Comparison of ENCODE assay signal across 13 cellular contexts in the genomic region with DNA sequence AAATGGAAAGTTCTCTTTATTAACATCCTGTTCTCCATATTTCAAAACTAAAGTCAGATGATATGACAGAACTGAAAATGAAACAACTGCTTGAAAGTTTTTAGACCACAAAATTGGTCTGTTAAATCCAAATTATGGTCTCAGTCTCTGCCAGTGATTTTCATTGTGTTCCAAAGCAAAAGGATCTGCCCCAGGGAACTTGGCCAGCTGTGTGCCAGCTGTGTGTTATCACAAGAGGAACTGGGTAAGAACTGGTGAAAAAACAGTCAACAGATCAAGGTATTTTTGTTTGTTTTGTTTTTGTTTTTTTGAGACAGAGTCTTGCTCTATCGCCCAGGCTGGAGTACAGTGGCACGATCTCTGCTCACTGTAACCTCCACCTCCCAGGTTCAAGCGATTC.
DNase-seq lines count a peak whose midpoint lies in the region; ATAC-seq lines count a peak whose summit lies in the region.
"Had no signal": no experiment of that assay in that cellular context is flagged by ENCODE, and none has a peak within 500 bp of the region (broad histone marks: within the 10 kb centered on the region; RNA-seq: fewer than 3 reads in every experiment).

No MANE protein-coding gene starts in this region.

- no peak overlapping the region for H3K27ac Mint-ChIP-seq in activated naive CD8-positive, alpha-beta T cell treated with anti-CD3 and anti-CD28 coated beads, Interleukin-2, amount 10 ng/mL, durations not matched to agents 7 days and 5 days
- H3K27ac Mint-ChIP-seq in activated naive CD8-positive, alpha-beta T cell treated with anti-CD3 and anti-CD28 coated beads, Interleukin-2, amount 50 U/mL, for 24 hours = no peak overlapping the region

- POLR2A ChIA-PET in activated naive CD8-positive, alpha-beta T cell treated with anti-CD3 and anti-CD28 coated beads, Interleukin-2, amount 10 ng/mL, durations not matched to agents 7 days and 5 days (lab: Charles Lee) = no interaction called here

- peak overlapping the region; percentile 12 for H3K4me3 Mint-ChIP-seq in activated naive CD8-positive, alpha-beta T cell treated with anti-CD3 and anti-CD28 coated beads, Interleukin-2, amount 10 ng/mL, durations not matched to agents 7 days and 5 days
- no peak overlapping the region for H3K4me3 Mint-ChIP-seq in activated naive CD8-positive, alpha-beta T cell treated with anti-CD3 and anti-CD28 coated beads, Interleukin-2, amount 50 U/mL, for 24 hours

- in situ Hi-C loops in G401 (cut with HindIII; ENCODE audit: low sequenced_read_pairs) = no loop called here

- no peaks in the 10 kb centered on the region for H3K9me3 Mint-ChIP-seq in activated naive CD8-positive, alpha-beta T cell treated with anti-CD3 and anti-CD28 coated beads, Interleukin-2, amount 10 ng/mL, durations not matched to agents 7 days and 5 days
- H3K9me3 Mint-ChIP-seq in activated naive CD8-positive, alpha-beta T cell treated with anti-CD3 and anti-CD28 coated beads, Interleukin-2, amount 50 U/mL, for 24 hours = no peaks in the 10 kb centered on the region

- peaks cover 9% of the 10 kb centered on the region for H3K4me1 Mint-ChIP-seq in activated naive CD8-positive, alpha-beta T cell treated with anti-CD3 and anti-CD28 coated beads, Interleukin-2, amount 10 ng/mL, durations not matched to agents 7 days and 5 days
- peaks cover 5% of the 10 kb centered on the region for H3K4me1 Mint-ChIP-seq in activated naive CD8-positive, alpha-beta T cell treated with anti-CD3 and anti-CD28 coated beads, Interleukin-2, amount 50 U/mL, for 24 hours

- no peaks in the 10 kb centered on the region for H3K27me3 Mint-ChIP-seq in activated naive CD8-positive, alpha-beta T cell treated with anti-CD3 and anti-CD28 coated beads, Interleukin-2, amount 10 ng/mL, durations not matched to agents 7 days and 5 days
- no peaks in the 10 kb centered on the region for H3K27me3 Mint-ChIP-seq in activated naive CD8-positive, alpha-beta T cell treated with anti-CD3 and anti-CD28 coated beads, Interleukin-2, amount 50 U/mL, for 24 hours

- H3K36me3 Mint-ChIP-seq in activated naive CD8-positive, alpha-beta T cell treated with anti-CD3 and anti-CD28 coated beads, Interleukin-2, amount 10 ng/mL, durations not matched to agents 7 days and 5 days = no peaks in the 10 kb centered on the region
- no peaks in the 10 kb centered on the region for H3K36me3 Mint-ChIP-seq in activated naive CD8-positive, alpha-beta T cell treated with anti-CD3 and anti-CD28 coated beads, Interleukin-2, amount 50 U/mL, for 24 hours (ENCODE audit: low read depth)

- ATAC-seq in activated naive CD8-positive, alpha-beta T cell treated with anti-CD3 and anti-CD28 coated beads, Interleukin-2, amount 10 ng/mL, durations not matched to agents 7 days and 5 days (ENCODE audit: low read depth) = no peak
- no peak for ATAC-seq in activated naive CD8-positive, alpha-beta T cell treated with anti-CD3 and anti-CD28 coated beads, Interleukin-2, amount 50 U/mL, for 24 hours
- ATAC-seq in HG02623 (IDR thresholded peaks at IDR 0.05; ENCODE audit: unreplicated experiment) (peak; percentile 72), HG03457 (IDR thresholded peaks at IDR 0.05; ENCODE audit: unreplicated experiment) (peak; percentile 65)
- ATAC-seq: A549 had no signal

- no peak for DNase-seq in activated naive CD8-positive, alpha-beta T cell treated with anti-CD3 and anti-CD28 coated beads, Interleukin-2, amount 10 ng/mL, durations not matched to agents 7 days and 5 days
- DNase-seq in activated naive CD8-positive, alpha-beta T cell treated with anti-CD3 and anti-CD28 coated beads, Interleukin-2, amount 50 U/mL, for 24 hours = no peak
- no peak for DNase-seq in hepatic stellate cell (ENCODE audit: low spot score)
- no peak for DNase-seq in SKM-1 (lab: John Stamatoyannopoulos, UW; ENCODE audit: unreplicated experiment)
- DNase-seq in G401 (ENCODE audit: low spot score) = no peak
- DNase-seq in HuH-7.5 (ENCODE audit: low spot score) = no peak
- DNase-seq: NCI-H1105; stimulated activated CD4-positive, alpha-beta T cell treated with anti-CD3 and anti-CD28 coated beads, Interleukin-1b, Interleukin-23, amount 100 ng/mL, for 48 hours; T1000; testis had no signal

Comparison
In these comparisons a context has a peak if more than half of its experiments do, and no peak if none do; other contexts are left out.
1. ATAC-seq: peak in HG02623 (single experiment) and HG03457 (single experiment); none in activated naive CD8-positive, alpha-beta T cell treated with anti-CD3 and anti-CD28 coated beads, Interleukin-2, amount 10 ng/mL, durations not matched to agents 7 days and 5 days (single experiment) and activated naive CD8-positive, alpha-beta T cell treated with anti-CD3 and anti-CD28 coated beads, Interleukin-2, amount 50 U/mL, for 24 hours (single experiment).